Comparison of ENCODE assay signal across 13 cellular contexts in genomic region chr11:118319031-118319814, GRCh38. TPM values are rescaled to one million over a fixed set of nuclear protein-coding genes. Genes with fewer than 3 reads are reported as not detected.
DNase-seq lines count a peak whose midpoint lies in the region; ATAC-seq and TF ChIP-seq lines count a peak whose summit lies in the region.
"Had no signal": no experiment of that assay in that cellular context is flagged by ENCODE, and none has a peak within 500 bp of the region (broad histone marks: within the 10 kb centered on the region; RNA-seq: fewer than 3 reads in every experiment).

No MANE protein-coding gene starts in this region.

- peaks cover 20 to 66% (median 43%) of the 10 kb centered on the region in 4 donors for H3K4me1 ChIP-seq in stomach

- 65 to 84% (median 74%) methylated on average over 4 of the region's 4 CpGs for WGBS in stomach, 5 donors

- no peak for TF ChIP-seq EP300 in stomach (IDR thresholded peaks at IDR 0.05)

- CTCF ChIA-PET in activated naive CD4-positive, alpha-beta T cell treated with anti-CD3 and anti-CD28 coated beads, Interleukin-2, amount 10 ng/mL, durations not matched to agents 7 days and 5 days (lab: Charles Lee) = no interaction called here

- H3K9me3 ChIP-seq in stomach (no peaks in the 10 kb centered on the region), MG63 (no peaks in the 10 kb centered on the region)
- H3K9me3 ChIP-seq: mucosa of descending colon had no signal

- DNase-seq in activated naive CD4-positive, alpha-beta T cell treated with anti-CD3 and anti-CD28 coated beads, Interleukin-2, amount 10 ng/mL, durations not matched to agents 7 days and 5 days = peak; percentile 39
- DNase-seq in activated naive CD4-positive, alpha-beta T cell (lab: John Stamatoyannopoulos, UW) = no peak
- DNase-seq in OCI-M1 (lab: John Stamatoyannopoulos, UW) = peak; percentile 94
- no peak for DNase-seq in central memory CD8-positive, alpha-beta T cell (ENCODE audit: low spot score in 2 of 2)
- DNase-seq in stomach = no peak
- no peak for DNase-seq in MG63
- DNase-seq in NCI-H446 treated with DMSO at 0.1 percent for 48 hours (lab: John Stamatoyannopoulos, UW) = no peak
- DNase-seq: activated effector memory CD4-positive, alpha-beta T cell treated with Interleukin-2 at 50 U/mL for 16 hours; central memory CD4-positive, alpha-beta T cell; GM23248; mucosa of descending colon; NCI-H2029 treated with DMSO at 0.1 percent for 48 hours had no signal

- H3K27ac ChIP-seq in stomach = peak overlapping the region; percentile 27 to 79 (median 41)
- H3K27ac ChIP-seq: GM23248 had no signal

- H3K4me3 Mint-ChIP-seq in activated naive CD4-positive, alpha-beta T cell treated with anti-CD3 and anti-CD28 coated beads, Interleukin-2, amount 10 ng/mL, durations not matched to agents 7 days and 5 days = no peak overlapping the region
- H3K4me3 Mint-ChIP-seq in central memory CD8-positive, alpha-beta T cell = peak overlapping the region; percentile 21

- H3K4me1 Mint-ChIP-seq in activated naive CD4-positive, alpha-beta T cell treated with anti-CD3 and anti-CD28 coated beads, Interleukin-2, amount 10 ng/mL, durations not matched to agents 7 days and 5 days = peaks cover 73% of the 10 kb centered on the region
- peaks cover 69% of the 10 kb centered on the region for H3K4me1 Mint-ChIP-seq in central memory CD8-positive, alpha-beta T cell

- no peaks in the 10 kb centered on the region for H3K27me3 Mint-ChIP-seq in activated naive CD4-positive, alpha-beta T cell treated with anti-CD3 and anti-CD28 coated beads, Interleukin-2, amount 10 ng/mL, durations not matched to agents 7 days and 5 days
- H3K27me3 Mint-ChIP-seq in central memory CD8-positive, alpha-beta T cell = no peaks in the 10 kb centered on the region

- no peaks in the 10 kb centered on the region for H3K9me3 Mint-ChIP-seq in activated naive CD4-positive, alpha-beta T cell treated with anti-CD3 and anti-CD28 coated beads, Interleukin-2, amount 10 ng/mL, durations not matched to agents 7 days and 5 days
- no peaks in the 10 kb centered on the region for H3K9me3 Mint-ChIP-seq in central memory CD8-positive, alpha-beta T cell

- ATAC-seq in central memory CD8-positive, alpha-beta T cell (replicated peaks; ENCODE audit: extremely low read depth, poor library complexity, severe bottlenecking) = no peak
- ATAC-seq in activated CD4-positive, CD25-positive, alpha-beta regulatory T cell treated with anti-CD3 and anti-CD28 coated beads, Interleukin-2, amount 50 U/mL, for 24 hours = no peak
- ATAC-seq: mucosa of descending colon had no signal

- peaks cover 46% of the 10 kb centered on the region for H3K36me3 Mint-ChIP-seq in activated naive CD4-positive, alpha-beta T cell treated with anti-CD3 and anti-CD28 coated beads, Interleukin-2, amount 10 ng/mL, durations not matched to agents 7 days and 5 days
- H3K36me3 Mint-ChIP-seq in central memory CD8-positive, alpha-beta T cell (ENCODE audit: insufficient read depth) = peaks cover 25% of the 10 kb centered on the region

- no peak for TF ChIP-seq CTCF in stomach (IDR thresholded peaks at IDR 0.05)

- no peaks in the 10 kb centered on the region for H3K36me3 ChIP-seq in stomach
- no peaks in the 10 kb centered on the region for H3K36me3 ChIP-seq in MG63

- H3K4me3 ChIP-seq in stomach (no peak overlapping the region), MG63 (no peak overlapping the region)
- H3K4me3 ChIP-seq: GM23248, mucosa of descending colon had no signal

- no peak for TF ChIP-seq POLR2A in stomach (IDR thresholded peaks at IDR 0.05)

- intact Hi-C loops in stomach (cut with DNase I; ENCODE audit: low total_unique reads) = no loop called here

- H3K27me3 ChIP-seq in stomach = peaks cover 0 to 23% (median 0%) of the 10 kb centered on the region in 3 donors
- H3K27me3 ChIP-seq in MG63 = no peaks in the 10 kb centered on the region

- peak overlapping the region; percentile 30 for H3K27ac Mint-ChIP-seq in activated naive CD4-positive, alpha-beta T cell treated with anti-CD3 and anti-CD28 coated beads, Interleukin-2, amount 10 ng/mL, durations not matched to agents 7 days and 5 days
- peak overlapping the region; percentile 79 for H3K27ac Mint-ChIP-seq in central memory CD8-positive, alpha-beta T cell (ENCODE audit: low read depth)

RNA-seq across cellular contexts. Expression of gene CD3E, which starts 14.7 kb away (rescaled TPM):
- 10 to 100 TPM in 1 of 5 donors, 1 to 10 TPM in 2, not detected in 2; 2.4 to 15.8 (median 7.1) TPM for total RNA-seq in stomach
- polyA plus RNA-seq in stomach = 1 to 10 TPM; 2.3 to 6.7 (median 4.5) TPM
- not detected in 2 replicates for total RNA-seq in MG63 (2014; rRNA removed; shearing (Covaris generic); ENCODE audit: low replicate concordance)
- total RNA-seq: GM23248 had no signal
- polyA plus RNA-seq: GM23248 had no signal

RNA-seq across cellular contexts. Expression of gene CD3D, which starts 23.3 kb away (rescaled TPM):
- total RNA-seq in stomach = 10 to 100 TPM in 2 of 5 donors, 1 to 10 TPM in 1, not detected in 2; 4.6 to 24.0 (median 16.1) TPM
- 1 to 10 TPM; 2.2 to 9.2 (median 4.7) TPM for polyA plus RNA-seq in stomach
- total RNA-seq in MG63 (2014; rRNA removed; shearing (Covaris generic); ENCODE audit: low replicate concordance) = not detected in 2 replicates
- total RNA-seq: GM23248 had no signal
- polyA plus RNA-seq: GM23248 had no signal

RNA-seq across cellular contexts. Expression of gene CD3G, which starts 24.9 kb away (rescaled TPM):
- total RNA-seq in stomach = 1 to 10 TPM in 3 of 5 donors, not detected in 2; 1.2 to 9.5 (median 4.2) TPM
- under 1 TPM in 2 of 3 donors, not detected in 1; 0.18 to 0.76 TPM for polyA plus RNA-seq in stomach
- total RNA-seq in MG63 (2014; rRNA removed; shearing (Covaris generic); ENCODE audit: low replicate concordance) = not detected in 2 replicates
- total RNA-seq: GM23248 had no signal
- polyA plus RNA-seq: GM23248 had no signal

RNA-seq across cellular contexts. Expression of gene UBE4A, which starts 40.2 kb away (rescaled TPM):
- 10 to 100 TPM; 17.1 to 68.8 (median 50.7) TPM for total RNA-seq in stomach
- 10 to 100 TPM in 1 of 3 donors, 1 to 10 TPM in 2; 3.5 to 11.8 (median 4.0) TPM for polyA plus RNA-seq in stomach
- 30.3 and 40.1 TPM in 2 replicates for total RNA-seq in MG63 (2014; rRNA removed; shearing (Covaris generic); ENCODE audit: low replicate concordance)

RNA-seq across cellular contexts. Expression of gene MPZL2, which starts 55.1 kb away (rescaled TPM):
- 10 to 100 TPM in 4 of 5 donors, under 1 TPM in 1; 0.58 to 97.2 (median 56.7) TPM for total RNA-seq in stomach
- 10 to 100 TPM; 12.2 to 79.1 (median 35.4) TPM for polyA plus RNA-seq in stomach
- total RNA-seq in MG63 (2014; rRNA removed; shearing (Covaris generic); ENCODE audit: low replicate concordance) = not detected in 2 replicates
- total RNA-seq: GM23248 had no signal
- polyA plus RNA-seq: GM23248 had no signal

Comparison
In these comparisons a context has a peak if more than half of its experiments do, and no peak if none do; other contexts are left out.
1. DNase-seq: peak in activated naive CD4-positive, alpha-beta T cell treated with anti-CD3 and anti-CD28 coated beads, Interleukin-2, amount 10 ng/mL, durations not matched to agents 7 days and 5 days (single experiment) and OCI-M1 (single experiment); none in activated naive CD4-positive, alpha-beta T cell (0 of 4), central memory CD8-positive, alpha-beta T cell (0 of 2), stomach (single experiment), MG63 (single experiment) and NCI-H446 treated with DMSO at 0.1 percent for 48 hours (single experiment).